7 cellular contexts compared by ENCODE assay signal in genomic region chr18:75375341-75375740, GRCh38. TPM values are rescaled to one million over a fixed set of nuclear protein-coding genes. Genes with fewer than 3 reads are reported as not detected.
"Had no signal": no experiment of that assay in that cellular context is flagged by ENCODE, and none has a peak within 500 bp of the region (broad histone marks: within the 10 kb centered on the region; RNA-seq: fewer than 3 reads in every experiment).

No MANE protein-coding gene starts in this region.

- ATAC-seq: GM23338, K562 had no signal

- DNase-seq: H9, HCEC 1CT, IMR-90 had no signal

- H3K27ac Mint-ChIP-seq: GM23338, H9 had no signal

- H2AFZ ChIP-seq: GM23338 had no signal

- H3K4me2 ChIP-seq: GM23338 had no signal

- H3K4me3 Mint-ChIP-seq: GM23338, H9 had no signal

- H3K4me3 ChIP-seq: GM23338, K562 had no signal

RNA-seq across cellular contexts. Expression of gene SMIM21, which starts 52.2 kb away (rescaled TPM):
- total RNA-seq: GM23338, H1, H9, HT-29, IMR-90, K562 had no signal
